Comparison of ENCODE assay signal across 27 cellular contexts in the genomic region with DNA sequence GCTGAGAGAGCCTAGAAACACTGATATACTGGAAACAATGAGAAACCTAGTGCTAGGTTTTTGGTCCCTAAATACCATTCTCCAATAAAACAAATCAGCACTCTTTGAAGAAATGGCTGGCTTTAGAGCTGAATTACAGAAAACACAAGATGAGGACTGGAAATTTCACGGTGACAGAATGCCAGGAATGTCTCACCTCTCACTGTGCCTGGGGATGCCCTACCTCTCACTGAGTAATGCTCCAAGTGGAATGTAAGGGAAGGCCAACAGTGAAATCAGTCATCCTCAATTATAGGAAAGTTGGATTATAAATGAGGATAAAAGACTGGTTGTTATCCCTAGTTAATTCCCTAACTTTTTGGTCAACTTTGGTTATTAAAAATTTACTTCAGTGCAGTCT.
DNase-seq lines count a peak whose midpoint lies in the region; ATAC-seq, FAIRE-seq and TF ChIP-seq lines count a peak whose summit lies in the region.
"Had no signal": no experiment of that assay in that cellular context is flagged by ENCODE, and none has a peak within 500 bp of the region (broad histone marks: within the 10 kb centered on the region; RNA-seq: fewer than 3 reads in every experiment).

No MANE protein-coding gene starts in this region.

- H3K27me3 ChIP-seq in thyroid gland, result no peaks in the 10 kb centered on the region
- H3K27me3 ChIP-seq: dorsolateral prefrontal cortex, right lobe of liver had no signal

- POLR2A ChIA-PET in WTC11 (lab: Charles Lee), result no interaction called here

- no peaks in the 10 kb centered on the region for H3K9me3 ChIP-seq in thyroid gland
- H3K9me3 ChIP-seq: right lobe of liver, SK-N-SH had no signal

- H3K36me3 Mint-ChIP-seq in WTC11, result no peaks in the 10 kb centered on the region
- H3K36me3 Mint-ChIP-seq: activated naive CD8-positive, alpha-beta T cell; type B pancreatic cell had no signal

- no peaks in the 10 kb centered on the region for H3K36me3 ChIP-seq in thyroid gland
- H3K36me3 ChIP-seq: right lobe of liver had no signal

- H3K27ac ChIP-seq in thyroid gland (no peak overlapping the region), coronary artery (no peak overlapping the region)
- H3K27ac ChIP-seq: dorsolateral prefrontal cortex, right lobe of liver had no signal

- no peak overlapping the region for H3K27ac Mint-ChIP-seq in WTC11
- H3K27ac Mint-ChIP-seq: activated CD4-positive, alpha-beta T cell treated with anti-CD3 and anti-CD28 coated beads for 36 hours; activated CD8-positive, alpha-beta T cell treated with anti-CD3 and anti-CD28 coated beads, Interleukin-2, amount 10 ng/mL, durations not matched to agents 7 days and 5 days; activated naive CD8-positive, alpha-beta T cell; type B pancreatic cell had no signal

- FAIRE-seq in GM18507 (lab: Jason Lieb, UNC), result peak; percentile 31
- FAIRE-seq: K562, kidney had no signal

- peaks cover 15 to 17% of the 10 kb centered on the region in 2 donors for H3K4me1 ChIP-seq in thyroid gland
- H3K4me1 ChIP-seq: right lobe of liver had no signal

- H3K4me3 ChIP-seq in thyroid gland (replicated peaks in 1 of 3) (no peak overlapping the region), coronary artery (no peak overlapping the region)
- H3K4me3 ChIP-seq: dorsolateral prefrontal cortex, K562, lung, right lobe of liver had no signal

- no peak overlapping the region for H3K4me3 Mint-ChIP-seq in WTC11
- H3K4me3 Mint-ChIP-seq: activated CD4-positive, alpha-beta T cell treated with anti-CD3 and anti-CD28 coated beads for 36 hours; activated CD8-positive, alpha-beta T cell treated with anti-CD3 and anti-CD28 coated beads, Interleukin-2, amount 10 ng/mL, durations not matched to agents 7 days and 5 days; activated naive CD8-positive, alpha-beta T cell; central memory CD8-positive, alpha-beta T cell; type B pancreatic cell had no signal

- DNase-seq in GM18507 (ENCODE audit: extremely low spot score, insufficient read length, low read depth) (no peak), WTC11 (ENCODE audit: low spot score) (no peak), iPS-NIHi11 (ENCODE audit: low spot score) (peak; percentile 15), thyroid gland (peak; percentile 38 to 47), coronary artery (ENCODE audit: low spot score) (no peak), RKO (ENCODE audit: low spot score) (no peak)
- DNase-seq: activated CD4-positive, alpha-beta T cell treated with anti-CD3 and anti-CD28 coated beads for 36 hours; activated CD8-positive, alpha-beta T cell treated with anti-CD3 and anti-CD28 coated beads, Interleukin-2, amount 10 ng/mL, durations not matched to agents 7 days and 5 days; aorta; Calu3; dorsolateral prefrontal cortex; kidney; MM.1S; NCI-H1417 treated with DMSO at 0.1 percent for 48 hours; NCI-H2081 treated with DMSO at 0.1 percent for 48 hours; posterior cingulate gyrus; right lobe of liver; SK-N-SH; stimulated activated CD4-positive, alpha-beta T cell treated with anti-CD3 and anti-CD28 coated beads, Interleukin-12 subunit alpha, Interleukin-12 subunit beta, amount 100 ng/mL, for 4 hours; stimulated activated CD4-positive, alpha-beta T cell treated with anti-CD3 and anti-CD28 coated beads, Interleukin-4, amount 100 ng/mL, for 1 hour; T-helper 2 cell had no signal

- no peak for TF ChIP-seq POLR2A in thyroid gland (IDR thresholded peaks at IDR 0.05)

- WGBS in thyroid gland, 2 donors, result 0 to 23% methylated on average over 1 of the region's 1 CpG

- CTCF ChIA-PET in WTC11 (lab: Charles Lee), result interaction anchor here (1.1 to 2.4 kb wide), 2 partner anchors 12 to 45 kb away, joined by 3 to 6 read pairs; no protein-coding TSS in a partner anchor

- H3K9me3 Mint-ChIP-seq in WTC11, result no peaks in the 10 kb centered on the region
- H3K9me3 Mint-ChIP-seq: central memory CD8-positive, alpha-beta T cell; type B pancreatic cell had no signal

- H3K27me3 Mint-ChIP-seq in WTC11 (ENCODE audit: low read depth), result no peaks in the 10 kb centered on the region

- intact Hi-C loops in thyroid gland (cut with DNase I), result no loop called here

- peak; percentile 59 for ATAC-seq in WTC11
- no peak for ATAC-seq in HG03442 (IDR thresholded peaks at IDR 0.05; ENCODE audit: unreplicated experiment)
- ATAC-seq: activated CD4-positive, alpha-beta T cell treated with anti-CD3 and anti-CD28 coated beads for 36 hours; activated CD8-positive, alpha-beta T cell treated with anti-CD3 and anti-CD28 coated beads, Interleukin-2, amount 10 ng/mL, durations not matched to agents 7 days and 5 days; K562; right lobe of liver had no signal

- no peaks in the 10 kb centered on the region for H3K4me1 Mint-ChIP-seq in WTC11
- H3K4me1 Mint-ChIP-seq: activated CD4-positive, alpha-beta T cell treated with anti-CD3 and anti-CD28 coated beads for 36 hours; central memory CD8-positive, alpha-beta T cell had no signal

- no peak for TF ChIP-seq CTCF in WTC11 (IDR thresholded peaks at IDR 0.05)
- no peak for TF ChIP-seq CTCF in thyroid gland (IDR thresholded peaks at IDR 0.05)
- no peak for TF ChIP-seq CTCF in coronary artery (IDR thresholded peaks at IDR 0.05)

TF ChIP-seq in WTC11, 78 proteins besides CTCF, POLR2A, EP300 and RAD21:
- no peak for TF ChIP-seq NFATC4 (CRISPR knock-in tag; IDR thresholded peaks at IDR 0.05)
- no peak for TF ChIP-seq ZNF138 (CRISPR knock-in tag; conservative IDR thresholded peaks at IDR 0.05)
- TF ChIP-seq, protein P1, sequence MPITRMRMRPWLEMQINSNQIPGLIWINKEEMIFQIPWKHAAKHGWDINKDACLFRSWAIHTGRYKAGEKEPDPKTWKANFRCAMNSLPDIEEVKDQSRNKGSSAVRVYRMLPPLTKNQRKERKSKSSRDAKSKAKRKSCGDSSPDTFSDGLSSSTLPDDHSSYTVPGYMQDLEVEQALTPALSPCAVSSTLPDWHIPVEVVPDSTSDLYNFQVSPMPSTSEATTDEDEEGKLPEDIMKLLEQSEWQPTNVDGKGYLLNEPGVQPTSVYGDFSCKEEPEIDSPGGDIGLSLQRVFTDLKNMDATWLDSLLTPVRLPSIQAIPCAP (CRISPR knock-in tag; IDR thresholded peaks at IDR 0.05), result no peak

Comparison
In these comparisons a context has a peak if more than half of its experiments do, and no peak if none do; other contexts are left out.
1. DNase-seq: peak in iPS-NIHi11 (single experiment) and thyroid gland (2 of 2); none in GM18507 (single experiment), WTC11 (single experiment), coronary artery (single experiment) and RKO (single experiment).